In the genomic region with DNA sequence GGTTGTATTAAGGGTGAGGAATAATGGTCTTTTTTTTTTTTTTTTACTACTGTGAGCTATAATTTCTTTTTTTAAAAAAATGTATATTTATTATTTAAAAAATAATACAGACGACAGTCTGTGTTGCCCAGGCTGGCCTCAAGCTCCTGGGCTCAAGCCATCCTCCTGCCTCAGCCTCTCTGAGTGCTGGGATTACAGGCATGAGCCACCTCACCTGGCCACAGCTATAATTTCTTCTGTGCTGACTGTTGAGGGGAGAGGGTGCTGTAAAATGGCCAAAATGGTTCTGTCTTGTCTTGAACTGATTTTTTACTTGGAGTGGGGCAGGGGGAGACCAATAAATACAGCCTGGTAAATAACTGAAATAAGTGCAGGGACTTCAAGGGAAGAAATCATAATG, we compare ENCODE assay signal across 9 cellular contexts. TPM values are rescaled to one million over a fixed set of nuclear protein-coding genes. Genes with fewer than 3 reads are reported as not detected.
DNase-seq lines count a peak whose midpoint lies in the region; ATAC-seq and TF ChIP-seq lines count a peak whose summit lies in the region.
"Had no signal": no experiment of that assay in that cellular context is flagged by ENCODE, and none has a peak within 500 bp of the region (broad histone marks: within the 10 kb centered on the region; RNA-seq: fewer than 3 reads in every experiment).

No MANE protein-coding gene starts in this region.

- peaks cover 83% of the 10 kb centered on the region for H3K36me3 Mint-ChIP-seq in activated CD8-positive, alpha-beta memory T cell treated with anti-CD3 and anti-CD28 coated beads, Interleukin-2, amount 10 ng/mL, durations not matched to agents 7 days and 5 days

- H3K27me3 ChIP-seq in adipocyte (replicated peaks; ENCODE audit: control insufficient read depth, insufficient read depth, low read length): no peaks in the 10 kb centered on the region
- no peaks in the 10 kb centered on the region for H3K27me3 ChIP-seq in kidney epithelial cell (ENCODE audit: control insufficient read depth, insufficient read depth, low read length)
- no peaks in the 10 kb centered on the region for H3K27me3 ChIP-seq in subcutaneous abdominal adipose tissue (ENCODE audit: control insufficient read depth in 5 of 5, insufficient read depth in 4 of 5, low read length in 5 of 5)

- ATAC-seq in activated CD8-positive, alpha-beta memory T cell treated with anti-CD3 and anti-CD28 coated beads, Interleukin-2, amount 10 ng/mL, durations not matched to agents 7 days and 5 days: no peak
- ATAC-seq in HG03432 (IDR thresholded peaks at IDR 0.05; ENCODE audit: unreplicated experiment): no peak

- DNase-seq in activated CD8-positive, alpha-beta memory T cell treated with anti-CD3 and anti-CD28 coated beads, Interleukin-2, amount 10 ng/mL, durations not matched to agents 7 days and 5 days: no peak
- DNase-seq in activated CD8-positive, alpha-beta memory T cell treated with anti-CD3 and anti-CD28 coated beads, Interleukin-2, amount 50 U/mL, for 4 hours: no peak
- DNase-seq in adipocyte (ENCODE audit: low read depth) (no peak), kidney epithelial cell (ENCODE audit: low read depth) (no peak), 8988T (no peak), NCI-H2227 treated with DMSO at 0.1 percent for 48 hours (lab: John Stamatoyannopoulos, UW) (no peak)
- DNase-seq: stimulated activated naive CD4-positive, alpha-beta T cell treated with Interleukin-2 at 50 U/mL for 16 hours had no signal

- peaks cover 57% of the 10 kb centered on the region for H3K4me1 Mint-ChIP-seq in activated CD8-positive, alpha-beta memory T cell treated with anti-CD3 and anti-CD28 coated beads, Interleukin-2, amount 10 ng/mL, durations not matched to agents 7 days and 5 days

- H3K27ac Mint-ChIP-seq in activated CD8-positive, alpha-beta memory T cell treated with anti-CD3 and anti-CD28 coated beads, Interleukin-2, amount 10 ng/mL, durations not matched to agents 7 days and 5 days: peak overlapping the region; percentile 67

- H3K27ac ChIP-seq in subcutaneous abdominal adipose tissue (ENCODE audit: low read depth, low read length): peak overlapping the region; percentile 96

- H3K27me3 Mint-ChIP-seq in activated CD8-positive, alpha-beta memory T cell treated with anti-CD3 and anti-CD28 coated beads, Interleukin-2, amount 10 ng/mL, durations not matched to agents 7 days and 5 days: peaks cover 2% of the 10 kb centered on the region

- H3K36me3 ChIP-seq in adipocyte (ENCODE audit: control insufficient read depth, insufficient read depth, low read length, severe bottlenecking) (peaks cover 70% of the 10 kb centered on the region), kidney epithelial cell (ENCODE audit: control insufficient read depth, insufficient read depth, low read length) (peaks cover 1% of the 10 kb centered on the region), subcutaneous abdominal adipose tissue (ENCODE audit: control insufficient read depth in 5 of 5, insufficient read depth in 5 of 5, low read length in 5 of 5) (peaks cover 38 to 63% (median 55%) of the 10 kb centered on the region in 5 donors)

- H3K9ac ChIP-seq in adipocyte (ENCODE audit: low read length) (peak overlapping the region; percentile 100), subcutaneous abdominal adipose tissue (ENCODE audit: low read length in 5 of 5) (peak overlapping the region in 4 of 5 donors; percentile 8 to 100 (median 60))

- H3K4me3 ChIP-seq in adipocyte (ENCODE audit: low read length) (peak overlapping the region; percentile 96), kidney epithelial cell (ENCODE audit: low read depth, low read length) (peak overlapping the region; percentile 84), subcutaneous abdominal adipose tissue (ENCODE audit: low read depth in 1 of 5, low read length in 5 of 5) (peak overlapping the region; percentile 86 to 99 (median 97))

- peaks cover 64% of the 10 kb centered on the region for H3K4me1 ChIP-seq in adipocyte (ENCODE audit: control insufficient read depth, insufficient read depth, low read length)
- peaks cover 9 to 73% (median 67%) of the 10 kb centered on the region in 5 donors for H3K4me1 ChIP-seq in subcutaneous abdominal adipose tissue (ENCODE audit: control insufficient read depth in 5 of 5, insufficient read depth in 5 of 5, low read length in 5 of 5)

- TF ChIP-seq CTCF in kidney epithelial cell (IDR thresholded peaks at IDR 0.05; ENCODE audit: insufficient read depth, low read length, poor library complexity, severe bottlenecking): no peak

- no peaks in the 10 kb centered on the region for H3K9me3 Mint-ChIP-seq in activated CD8-positive, alpha-beta memory T cell treated with anti-CD3 and anti-CD28 coated beads, Interleukin-2, amount 10 ng/mL, durations not matched to agents 7 days and 5 days (ENCODE audit: low read depth)

- H3K9me3 ChIP-seq in adipocyte (ENCODE audit: control insufficient read depth, low read length): no peaks in the 10 kb centered on the region
- H3K9me3 ChIP-seq in subcutaneous abdominal adipose tissue (ENCODE audit: control insufficient read depth in 5 of 5, low read length in 5 of 5): no peaks in the 10 kb centered on the region

- CTCF ChIA-PET in activated CD8-positive, alpha-beta memory T cell treated with anti-CD3 and anti-CD28 coated beads, Interleukin-2, amount 10 ng/mL, durations not matched to agents 7 days and 5 days (lab: Charles Lee): interaction anchor here (0.6 to 5.7 kb wide), 10 partner anchors 9 to 256 kb away, joined by 3 to 27 read pairs (median 4); no protein-coding TSS in a partner anchor

- peak overlapping the region; percentile 98 for H3K4me3 Mint-ChIP-seq in activated CD8-positive, alpha-beta memory T cell treated with anti-CD3 and anti-CD28 coated beads, Interleukin-2, amount 10 ng/mL, durations not matched to agents 7 days and 5 days

RNA-seq across cellular contexts. Expression of gene SRSF3, which starts 3.6 kb away (rescaled TPM):
- total RNA-seq in activated CD8-positive, alpha-beta memory T cell treated with anti-CD3 and anti-CD28 coated beads, Interleukin-2, amount 10 ng/mL, durations not matched to agents 7 days and 5 days: 100 to 1,000 TPM; 416 to 514 TPM
- total RNA-seq in kidney epithelial cell: 177 and 317 TPM in 2 replicates

RNA-seq across cellular contexts. Expression of gene STK38, which starts 50.5 kb away (rescaled TPM):
- total RNA-seq in activated CD8-positive, alpha-beta memory T cell treated with anti-CD3 and anti-CD28 coated beads, Interleukin-2, amount 10 ng/mL, durations not matched to agents 7 days and 5 days: 10 to 100 TPM; 47.7 to 54.7 TPM
- total RNA-seq in kidney epithelial cell: 22.3 and 23.7 TPM in 2 replicates
